Comparison of ENCODE assay signal across 8 cellular contexts in genomic region chr12:53218551-53219114, GRCh38. TPM values are rescaled to one million over a fixed set of nuclear protein-coding genes. Genes with fewer than 3 reads are reported as not detected.
DNase-seq lines count a peak whose midpoint lies in the region; ATAC-seq, FAIRE-seq and TF ChIP-seq lines count a peak whose summit lies in the region.

No MANE protein-coding gene starts in this region.

- H3K4me1 ChIP-seq in effector memory CD4-positive, alpha-beta T cell (ENCODE audit: control insufficient read depth, insufficient read depth, low read length, poor library complexity, severe bottlenecking), result peaks cover 54% of the 10 kb centered on the region
- H3K4me1 ChIP-seq in muscle layer of duodenum (ENCODE audit: control insufficient read depth in 1 of 2, insufficient read depth in 2 of 2, low read length in 2 of 2), result peaks cover 18 to 53% of the 10 kb centered on the region in 2 donors

- peak overlapping the region; percentile 57 for H3K27ac ChIP-seq in AG04450 (ENCODE audit: low read depth, low read length)
- peak overlapping the region; percentile 87 for H3K27ac ChIP-seq in effector memory CD4-positive, alpha-beta T cell (ENCODE audit: insufficient read depth, low read length, poor library complexity, severe bottlenecking)
- H3K27ac ChIP-seq in muscle layer of duodenum (ENCODE audit: low read length), result peak overlapping the region; percentile 74

- H3K27me3 ChIP-seq in AG04450 (ENCODE audit: control insufficient read depth, insufficient read depth, low read length) (no peaks in the 10 kb centered on the region), MG63 (no peaks in the 10 kb centered on the region), muscle layer of duodenum (ENCODE audit: low read depth, low read length) (no peaks in the 10 kb centered on the region)
- no peaks in the 10 kb centered on the region for H3K27me3 ChIP-seq in effector memory CD4-positive, alpha-beta T cell (replicated peaks; ENCODE audit: control insufficient read depth, insufficient read depth, low read length, poor library complexity, severe bottlenecking)

- TF ChIP-seq CTCF in AG04450 (IDR thresholded peaks at IDR 0.05; ENCODE audit: low read depth, low read length), result no peak

- no peak for FAIRE-seq in H54 (lab: Jason Lieb, UNC)

- H3K36me3 ChIP-seq in MG63, result peaks cover 8% of the 10 kb centered on the region
- peaks cover 20% of the 10 kb centered on the region for H3K36me3 ChIP-seq in effector memory CD4-positive, alpha-beta T cell (ENCODE audit: control insufficient read depth, insufficient read depth, low read length)
- H3K36me3 ChIP-seq in muscle layer of duodenum (ENCODE audit: control insufficient read depth in 1 of 2, insufficient read depth in 2 of 2, low read length in 2 of 2), result peaks cover 6 to 17% of the 10 kb centered on the region in 2 donors

- no peak for TF ChIP-seq POLR2A in H54 (IDR thresholded peaks at IDR 0.05; ENCODE audit: low read depth, low read length)

- DNase-seq in AG04450 (ENCODE audit: low read depth, low spot score) (no peak), MG63 (peak; percentile 59), H54 (ENCODE audit: insufficient read length, low spot score) (no peak), NCI-H345 treated with DMSO at 0.1 percent for 48 hours (lab: John Stamatoyannopoulos, UW; ENCODE audit: unreplicated experiment) (no peak)
- no peak for DNase-seq in effector memory CD4-positive, alpha-beta T cell

- no peaks in the 10 kb centered on the region; the same call in 1 of the 2 replicates for H3K9me3 ChIP-seq in AG04450 (ENCODE audit: control insufficient read depth, insufficient read depth, low read length)
- H3K9me3 ChIP-seq in MG63, result no peaks in the 10 kb centered on the region
- H3K9me3 ChIP-seq in effector memory CD4-positive, alpha-beta T cell (ENCODE audit: control insufficient read depth, low read length), result no peaks in the 10 kb centered on the region
- H3K9me3 ChIP-seq in muscle layer of duodenum (ENCODE audit: control insufficient read depth in 1 of 2, low read length in 2 of 2), result no peaks in the 10 kb centered on the region

- CTCF ChIA-PET in AG04450 (lab: Charles Lee), result interaction anchor here (1.0 to 4.3 kb wide), 4 partner anchors 59 to 126 kb away, joined by 3 to 23 read pairs (median 6); partner anchors contain the start of gene AAAS

- ATAC-seq in HG02840 (IDR thresholded peaks at IDR 0.05; ENCODE audit: low FRiP score, unreplicated experiment) (no peak), HG03175 (IDR thresholded peaks at IDR 0.05; ENCODE audit: unreplicated experiment) (no peak)

- POLR2A ChIA-PET in AG04450 (lab: Yijun Ruan, JAX), result interaction anchor here (0.7 to 1.4 kb wide), 4 partner anchors 34 to 126 kb away, joined by 3 to 5 read pairs (median 3); partner anchors contain the start of gene AAAS

- H3K4me3 ChIP-seq in AG04450 (ENCODE audit: low read depth, low read length), result peak overlapping the region; percentile 80
- peak overlapping the region; percentile 65 for H3K4me3 ChIP-seq in MG63
- peak overlapping the region; percentile 78 for H3K4me3 ChIP-seq in effector memory CD4-positive, alpha-beta T cell (ENCODE audit: insufficient read depth, low read depth, low read length, poor library complexity, severe bottlenecking)
- H3K4me3 ChIP-seq in muscle layer of duodenum (ENCODE audit: low read depth in 1 of 2, low read length in 2 of 2), result peak overlapping the region; percentile 88

RNA-seq across cellular contexts. Expression of gene ITGB7, which starts 11.6 kb away (rescaled TPM):
- 0.15 and 0.19 TPM in 2 replicates for polyA plus RNA-seq in AG04450 (2011; rRNA removed)
- polyA minus RNA-seq in AG04450 (2011; rRNA and poly(A)+ RNA removed), result 0.09 and 1.0 TPM in 2 replicates
- total RNA-seq in MG63 (2014; rRNA removed; shearing (Covaris generic); ENCODE audit: low replicate concordance), result 1.6 TPM in 1 of 2 replicates, not detected in the other

RNA-seq across cellular contexts. Expression of gene RARG, which starts 13.4 kb away (rescaled TPM):
- 20.1 and 25.6 TPM in 2 replicates for polyA plus RNA-seq in AG04450 (2011; rRNA removed)
- polyA minus RNA-seq in AG04450 (2011; rRNA and poly(A)+ RNA removed), result 28.5 and 31.5 TPM in 2 replicates
- total RNA-seq in MG63 (2014; rRNA removed; shearing (Covaris generic); ENCODE audit: low replicate concordance), result 30.8 and 40.7 TPM in 2 replicates

RNA-seq across cellular contexts. Expression of gene CSAD, which starts 37.9 kb away (rescaled TPM):
- polyA plus RNA-seq in AG04450 (2011; rRNA removed), result 18.9 and 21.6 TPM in 2 replicates
- polyA minus RNA-seq in AG04450 (2011; rRNA and poly(A)+ RNA removed), result 10.2 and 10.5 TPM in 2 replicates
- 1.2 and 7.1 TPM in 2 replicates for total RNA-seq in MG63 (2014; rRNA removed; shearing (Covaris generic); ENCODE audit: low replicate concordance)

RNA-seq across cellular contexts. Expression of gene ZNF740, which starts 38.1 kb away (rescaled TPM):
- polyA plus RNA-seq in AG04450 (2011; rRNA removed), result 20.9 and 21.7 TPM in 2 replicates
- polyA minus RNA-seq in AG04450 (2011; rRNA and poly(A)+ RNA removed), result 37.1 and 38.0 TPM in 2 replicates
- total RNA-seq in MG63 (2014; rRNA removed; shearing (Covaris generic); ENCODE audit: low replicate concordance), result 14.7 and 22.2 TPM in 2 replicates

RNA-seq across cellular contexts. Expression of gene ESPL1, which starts 49.5 kb away (rescaled TPM):
- polyA plus RNA-seq in AG04450 (2011; rRNA removed), result 1.6 and 2.1 TPM in 2 replicates
- polyA minus RNA-seq in AG04450 (2011; rRNA and poly(A)+ RNA removed), result 3.0 and 3.6 TPM in 2 replicates
- 22.1 and 23.9 TPM in 2 replicates for total RNA-seq in MG63 (2014; rRNA removed; shearing (Covaris generic); ENCODE audit: low replicate concordance)
